In the genomic region with DNA sequence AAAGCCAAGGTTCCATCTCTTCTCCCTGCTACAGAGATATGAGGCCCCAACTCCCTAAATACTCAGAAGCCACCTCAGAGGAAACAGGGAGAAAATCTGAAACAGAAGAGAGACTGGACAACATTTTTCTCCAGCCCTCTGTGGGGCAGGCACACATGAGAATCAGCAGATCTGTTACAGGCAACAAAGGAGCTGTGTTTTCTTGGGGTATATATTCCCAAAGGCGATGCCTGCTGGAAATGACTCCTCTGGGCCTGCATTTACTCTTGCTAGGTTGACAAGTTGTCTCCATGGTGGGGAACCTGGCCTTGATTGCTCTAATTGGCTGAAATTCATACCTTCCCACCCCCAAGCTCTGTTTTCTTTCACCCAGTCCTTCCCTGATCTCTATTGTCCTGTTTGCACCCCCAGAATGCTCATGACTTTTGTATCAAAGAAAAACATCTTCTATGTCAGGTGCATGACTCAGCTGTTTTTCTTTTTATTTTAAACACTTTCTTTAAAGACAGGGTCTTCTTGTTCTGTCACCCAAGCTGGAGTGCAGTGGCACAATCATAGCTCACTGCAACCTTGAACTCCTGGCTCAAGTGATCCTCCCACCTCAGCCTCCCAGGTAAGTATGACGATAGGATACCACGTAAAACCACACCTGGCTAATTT, we compare ENCODE assay signal across 1 cellular context.
A peak's percentile ranks its signal among the peaks of the same experiment; 100 is the strongest.
TF ChIP-seq lines count a peak whose summit lies in the region.

No MANE protein-coding gene starts in this region.

TF ChIP-seq in IMR-90, 13 proteins besides CTCF, POLR2A, EP300 and RAD21:
- TF ChIP-seq CHD1 (IDR thresholded peaks at IDR 0.05; ENCODE audit: low read depth, low read length) (no peak), MAFK (IDR thresholded peaks at IDR 0.05; ENCODE audit: low read depth, low read length) (peak; percentile 32; the same call in 1 of the 2 replicates), NFE2L2 (IDR thresholded peaks at IDR 0.05; ENCODE audit: low read depth, low read length) (peak; percentile 87), CEBPB (IDR thresholded peaks at IDR 0.05; ENCODE audit: low read depth, low read length) (no peak), BHLHE40 (IDR thresholded peaks at IDR 0.05; ENCODE audit: low read depth, low read length) (no peak), RCOR1 (IDR thresholded peaks at IDR 0.05; ENCODE audit: insufficient replicate concordance, low read length) (no peak), MAZ (IDR thresholded peaks at IDR 0.05; ENCODE audit: borderline replicate concordance, low read depth, low read length) (no peak)
- TF ChIP-seq, protein P1, sequence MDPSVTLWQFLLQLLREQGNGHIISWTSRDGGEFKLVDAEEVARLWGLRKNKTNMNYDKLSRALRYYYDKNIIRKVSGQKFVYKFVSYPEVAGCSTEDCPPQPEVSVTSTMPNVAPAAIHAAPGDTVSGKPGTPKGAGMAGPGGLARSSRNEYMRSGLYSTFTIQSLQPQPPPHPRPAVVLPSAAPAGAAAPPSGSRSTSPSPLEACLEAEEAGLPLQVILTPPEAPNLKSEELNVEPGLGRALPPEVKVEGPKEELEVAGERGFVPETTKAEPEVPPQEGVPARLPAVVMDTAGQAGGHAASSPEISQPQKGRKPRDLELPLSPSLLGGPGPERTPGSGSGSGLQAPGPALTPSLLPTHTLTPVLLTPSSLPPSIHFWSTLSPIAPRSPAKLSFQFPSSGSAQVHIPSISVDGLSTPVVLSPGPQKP (IDR thresholded peaks at IDR 0.05; ENCODE audit: borderline replicate concordance, low read depth, low read length) = no peak
